In the genomic region with DNA sequence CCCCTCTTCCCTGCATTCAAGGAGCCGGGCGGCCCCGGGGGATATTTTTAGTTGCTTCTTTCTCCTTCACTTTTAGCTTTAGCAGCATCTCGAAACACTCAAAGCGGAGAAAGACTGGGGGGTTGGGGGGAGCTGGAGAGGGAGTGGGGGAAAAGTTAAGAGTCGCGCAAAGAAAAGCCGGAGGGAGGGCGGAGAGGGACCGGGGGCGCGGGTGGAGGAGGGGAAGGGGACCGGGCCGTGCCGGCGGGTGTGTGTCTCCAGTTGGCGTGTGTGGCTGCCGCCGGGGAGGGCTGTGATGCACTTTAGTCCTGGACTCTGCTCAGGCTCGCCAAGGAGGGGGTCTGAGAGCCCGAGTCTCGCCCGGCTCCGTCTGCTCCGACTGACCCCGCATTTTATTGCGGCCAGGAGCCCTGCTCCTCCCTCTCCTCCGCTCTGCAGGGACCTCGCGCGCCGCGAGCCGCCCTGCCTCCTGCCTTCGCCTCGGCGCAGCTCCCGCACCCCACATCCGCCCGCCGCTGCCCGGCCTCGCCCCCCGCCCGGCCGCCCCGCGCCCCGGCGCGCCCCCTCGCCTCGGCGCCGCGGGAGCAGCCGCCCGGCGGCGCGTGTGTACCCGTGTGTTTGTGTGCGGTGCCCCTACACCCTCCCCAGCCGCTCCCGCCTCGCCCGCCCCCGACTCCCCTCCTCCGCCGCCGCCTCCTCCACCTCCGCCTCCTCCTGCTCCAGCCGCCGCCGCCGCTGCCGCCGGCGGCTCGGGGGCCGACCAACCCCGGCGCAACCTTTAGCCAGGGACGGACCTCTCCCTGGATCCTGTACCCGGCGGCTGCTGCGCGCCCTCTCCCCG, we compare ENCODE assay signal across 1 cellular context.
TF ChIP-seq lines count a peak whose summit lies in the region.

No MANE protein-coding gene starts in this region.

TF ChIP-seq in HEK293, 187 proteins besides CTCF, POLR2A, EP300 and RAD21 (continued from another document):
- TF ChIP-seq, protein P1, sequence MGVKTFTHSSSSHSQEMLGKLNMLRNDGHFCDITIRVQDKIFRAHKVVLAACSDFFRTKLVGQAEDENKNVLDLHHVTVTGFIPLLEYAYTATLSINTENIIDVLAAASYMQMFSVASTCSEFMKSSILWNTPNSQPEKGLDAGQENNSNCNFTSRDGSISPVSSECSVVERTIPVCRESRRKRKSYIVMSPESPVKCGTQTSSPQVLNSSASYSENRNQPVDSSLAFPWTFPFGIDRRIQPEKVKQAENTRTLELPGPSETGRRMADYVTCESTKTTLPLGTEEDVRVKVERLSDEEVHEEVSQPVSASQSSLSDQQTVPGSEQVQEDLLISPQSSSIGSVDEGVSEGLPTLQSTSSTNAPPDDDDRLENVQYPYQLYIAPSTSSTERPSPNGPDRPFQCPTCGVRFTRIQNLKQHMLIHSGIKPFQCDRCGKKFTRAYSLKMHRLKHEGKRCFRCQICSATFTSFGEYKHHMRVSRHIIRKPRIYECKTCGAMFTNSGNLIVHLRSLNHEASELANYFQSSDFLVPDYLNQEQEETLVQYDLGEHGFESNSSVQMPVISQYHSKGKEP (tag by site-specific recombination; IDR thresholded peaks at IDR 0.05): no peak
- TF ChIP-seq ZNF785 (tag by site-specific recombination; IDR thresholded peaks at IDR 0.05): no peak
- TF ChIP-seq, protein P2, sequence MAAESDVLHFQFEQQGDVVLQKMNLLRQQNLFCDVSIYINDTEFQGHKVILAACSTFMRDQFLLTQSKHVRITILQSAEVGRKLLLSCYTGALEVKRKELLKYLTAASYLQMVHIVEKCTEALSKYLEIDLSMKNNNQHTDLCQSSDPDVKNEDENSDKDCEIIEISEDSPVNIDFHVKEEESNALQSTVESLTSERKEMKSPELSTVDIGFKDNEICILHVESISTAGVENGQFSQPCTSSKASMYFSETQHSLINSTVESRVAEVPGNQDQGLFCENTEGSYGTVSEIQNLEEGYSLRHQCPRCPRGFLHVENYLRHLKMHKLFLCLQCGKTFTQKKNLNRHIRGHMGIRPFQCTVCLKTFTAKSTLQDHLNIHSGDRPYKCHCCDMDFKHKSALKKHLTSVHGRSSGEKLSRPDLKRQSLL (tag by site-specific recombination; IDR thresholded peaks at IDR 0.05): no peak
- TF ChIP-seq, protein P3, sequence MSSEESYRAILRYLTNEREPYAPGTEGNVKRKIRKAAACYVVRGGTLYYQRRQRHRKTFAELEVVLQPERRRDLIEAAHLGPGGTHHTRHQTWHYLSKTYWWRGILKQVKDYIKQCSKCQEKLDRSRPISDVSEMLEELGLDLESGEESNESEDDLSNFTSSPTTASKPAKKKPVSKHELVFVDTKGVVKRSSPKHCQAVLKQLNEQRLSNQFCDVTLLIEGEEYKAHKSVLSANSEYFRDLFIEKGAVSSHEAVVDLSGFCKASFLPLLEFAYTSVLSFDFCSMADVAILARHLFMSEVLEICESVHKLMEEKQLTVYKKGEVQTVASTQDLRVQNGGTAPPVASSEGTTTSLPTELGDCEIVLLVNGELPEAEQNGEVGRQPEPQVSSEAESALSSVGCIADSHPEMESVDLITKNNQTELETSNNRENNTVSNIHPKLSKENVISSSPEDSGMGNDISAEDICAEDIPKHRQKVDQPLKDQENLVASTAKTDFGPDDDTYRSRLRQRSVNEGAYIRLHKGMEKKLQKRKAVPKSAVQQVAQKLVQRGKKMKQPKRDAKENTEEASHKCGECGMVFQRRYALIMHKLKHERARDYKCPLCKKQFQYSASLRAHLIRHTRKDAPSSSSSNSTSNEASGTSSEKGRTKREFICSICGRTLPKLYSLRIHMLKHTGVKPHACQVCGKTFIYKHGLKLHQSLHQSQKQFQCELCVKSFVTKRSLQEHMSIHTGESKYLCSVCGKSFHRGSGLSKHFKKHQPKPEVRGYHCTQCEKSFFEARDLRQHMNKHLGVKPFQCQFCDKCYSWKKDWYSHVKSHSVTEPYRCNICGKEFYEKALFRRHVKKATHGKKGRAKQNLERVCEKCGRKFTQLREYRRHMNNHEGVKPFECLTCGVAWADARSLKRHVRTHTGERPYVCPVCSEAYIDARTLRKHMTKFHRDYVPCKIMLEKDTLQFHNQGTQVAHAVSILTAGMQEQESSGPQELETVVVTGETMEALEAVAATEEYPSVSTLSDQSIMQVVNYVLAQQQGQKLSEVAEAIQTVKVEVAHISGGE (tag by site-specific recombination; conservative IDR thresholded peaks at IDR 0.05; ENCODE audit: low read depth): peak; percentile 53
- no peak for TF ChIP-seq ZNF10 (tag by site-specific recombination; IDR thresholded peaks at IDR 0.05)
- no peak for TF ChIP-seq ZNF76 (tag by site-specific recombination; IDR thresholded peaks at IDR 0.05; ENCODE audit: borderline replicate concordance, low read depth)
- no peak for TF ChIP-seq ZNF791 (tag by site-specific recombination; IDR thresholded peaks at IDR 0.05)
- TF ChIP-seq, protein P4, sequence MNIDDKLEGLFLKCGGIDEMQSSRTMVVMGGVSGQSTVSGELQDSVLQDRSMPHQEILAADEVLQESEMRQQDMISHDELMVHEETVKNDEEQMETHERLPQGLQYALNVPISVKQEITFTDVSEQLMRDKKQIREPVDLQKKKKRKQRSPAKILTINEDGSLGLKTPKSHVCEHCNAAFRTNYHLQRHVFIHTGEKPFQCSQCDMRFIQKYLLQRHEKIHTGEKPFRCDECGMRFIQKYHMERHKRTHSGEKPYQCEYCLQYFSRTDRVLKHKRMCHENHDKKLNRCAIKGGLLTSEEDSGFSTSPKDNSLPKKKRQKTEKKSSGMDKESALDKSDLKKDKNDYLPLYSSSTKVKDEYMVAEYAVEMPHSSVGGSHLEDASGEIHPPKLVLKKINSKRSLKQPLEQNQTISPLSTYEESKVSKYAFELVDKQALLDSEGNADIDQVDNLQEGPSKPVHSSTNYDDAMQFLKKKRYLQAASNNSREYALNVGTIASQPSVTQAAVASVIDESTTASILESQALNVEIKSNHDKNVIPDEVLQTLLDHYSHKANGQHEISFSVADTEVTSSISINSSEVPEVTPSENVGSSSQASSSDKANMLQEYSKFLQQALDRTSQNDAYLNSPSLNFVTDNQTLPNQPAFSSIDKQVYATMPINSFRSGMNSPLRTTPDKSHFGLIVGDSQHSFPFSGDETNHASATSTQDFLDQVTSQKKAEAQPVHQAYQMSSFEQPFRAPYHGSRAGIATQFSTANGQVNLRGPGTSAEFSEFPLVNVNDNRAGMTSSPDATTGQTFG (tag by site-specific recombination; IDR thresholded peaks at IDR 0.05; ENCODE audit: borderline replicate concordance): no peak
- TF ChIP-seq, protein P5, sequence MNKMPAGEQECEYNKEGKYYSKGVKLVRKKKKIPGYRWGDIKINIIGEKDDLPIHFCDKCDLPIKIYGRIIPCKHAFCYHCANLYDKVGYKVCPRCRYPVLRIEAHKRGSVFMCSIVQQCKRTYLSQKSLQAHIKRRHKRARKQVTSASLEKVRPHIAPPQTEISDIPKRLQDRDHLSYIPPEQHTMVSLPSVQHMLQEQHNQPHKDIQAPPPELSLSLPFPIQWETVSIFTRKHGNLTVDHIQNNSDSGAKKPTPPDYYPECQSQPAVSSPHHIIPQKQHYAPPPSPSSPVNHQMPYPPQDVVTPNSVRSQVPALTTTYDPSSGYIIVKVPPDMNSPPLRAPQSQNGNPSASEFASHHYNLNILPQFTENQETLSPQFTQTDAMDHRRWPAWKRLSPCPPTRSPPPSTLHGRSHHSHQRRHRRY (tag by site-specific recombination; IDR thresholded peaks at IDR 0.05): no peak
- TF ChIP-seq ZSCAN30 (tag by site-specific recombination; IDR thresholded peaks at IDR 0.05): peak; percentile 64; the same call in 1 of the 2 replicates
- TF ChIP-seq ZNF133 (tag by site-specific recombination; IDR thresholded peaks at IDR 0.05): no peak
- TF ChIP-seq, protein P6, sequence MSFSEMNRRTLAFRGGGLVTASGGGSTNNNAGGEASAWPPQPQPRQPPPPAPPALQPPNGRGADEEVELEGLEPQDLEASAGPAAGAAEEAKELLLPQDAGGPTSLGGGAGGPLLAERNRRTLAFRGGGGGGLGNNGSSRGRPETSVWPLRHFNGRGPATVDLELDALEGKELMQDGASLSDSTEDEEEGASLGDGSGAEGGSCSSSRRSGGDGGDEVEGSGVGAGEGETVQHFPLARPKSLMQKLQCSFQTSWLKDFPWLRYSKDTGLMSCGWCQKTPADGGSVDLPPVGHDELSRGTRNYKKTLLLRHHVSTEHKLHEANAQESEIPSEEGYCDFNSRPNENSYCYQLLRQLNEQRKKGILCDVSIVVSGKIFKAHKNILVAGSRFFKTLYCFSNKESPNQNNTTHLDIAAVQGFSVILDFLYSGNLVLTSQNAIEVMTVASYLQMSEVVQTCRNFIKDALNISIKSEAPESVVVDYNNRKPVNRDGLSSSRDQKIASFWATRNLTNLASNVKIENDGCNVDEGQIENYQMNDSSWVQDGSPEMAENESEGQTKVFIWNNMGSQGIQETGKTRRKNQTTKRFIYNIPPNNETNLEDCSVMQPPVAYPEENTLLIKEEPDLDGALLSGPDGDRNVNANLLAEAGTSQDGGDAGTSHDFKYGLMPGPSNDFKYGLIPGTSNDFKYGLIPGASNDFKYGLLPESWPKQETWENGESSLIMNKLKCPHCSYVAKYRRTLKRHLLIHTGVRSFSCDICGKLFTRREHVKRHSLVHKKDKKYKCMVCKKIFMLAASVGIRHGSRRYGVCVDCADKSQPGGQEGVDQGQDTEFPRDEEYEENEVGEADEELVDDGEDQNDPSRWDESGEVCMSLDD (tag by site-specific recombination; IDR thresholded peaks at IDR 0.05): peak; percentile 14; the same call in 1 of the 2 replicates
- TF ChIP-seq, protein P7, sequence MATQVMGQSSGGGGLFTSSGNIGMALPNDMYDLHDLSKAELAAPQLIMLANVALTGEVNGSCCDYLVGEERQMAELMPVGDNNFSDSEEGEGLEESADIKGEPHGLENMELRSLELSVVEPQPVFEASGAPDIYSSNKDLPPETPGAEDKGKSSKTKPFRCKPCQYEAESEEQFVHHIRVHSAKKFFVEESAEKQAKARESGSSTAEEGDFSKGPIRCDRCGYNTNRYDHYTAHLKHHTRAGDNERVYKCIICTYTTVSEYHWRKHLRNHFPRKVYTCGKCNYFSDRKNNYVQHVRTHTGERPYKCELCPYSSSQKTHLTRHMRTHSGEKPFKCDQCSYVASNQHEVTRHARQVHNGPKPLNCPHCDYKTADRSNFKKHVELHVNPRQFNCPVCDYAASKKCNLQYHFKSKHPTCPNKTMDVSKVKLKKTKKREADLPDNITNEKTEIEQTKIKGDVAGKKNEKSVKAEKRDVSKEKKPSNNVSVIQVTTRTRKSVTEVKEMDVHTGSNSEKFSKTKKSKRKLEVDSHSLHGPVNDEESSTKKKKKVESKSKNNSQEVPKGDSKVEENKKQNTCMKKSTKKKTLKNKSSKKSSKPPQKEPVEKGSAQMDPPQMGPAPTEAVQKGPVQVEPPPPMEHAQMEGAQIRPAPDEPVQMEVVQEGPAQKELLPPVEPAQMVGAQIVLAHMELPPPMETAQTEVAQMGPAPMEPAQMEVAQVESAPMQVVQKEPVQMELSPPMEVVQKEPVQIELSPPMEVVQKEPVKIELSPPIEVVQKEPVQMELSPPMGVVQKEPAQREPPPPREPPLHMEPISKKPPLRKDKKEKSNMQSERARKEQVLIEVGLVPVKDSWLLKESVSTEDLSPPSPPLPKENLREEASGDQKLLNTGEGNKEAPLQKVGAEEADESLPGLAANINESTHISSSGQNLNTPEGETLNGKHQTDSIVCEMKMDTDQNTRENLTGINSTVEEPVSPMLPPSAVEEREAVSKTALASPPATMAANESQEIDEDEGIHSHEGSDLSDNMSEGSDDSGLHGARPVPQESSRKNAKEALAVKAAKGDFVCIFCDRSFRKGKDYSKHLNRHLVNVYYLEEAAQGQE (tag by site-specific recombination; IDR thresholded peaks at IDR 0.05): no peak
- TF ChIP-seq ZBTB17 (tag by site-specific recombination; IDR thresholded peaks at IDR 0.05): no peak
- TF ChIP-seq ZNF837 (tag by site-specific recombination; IDR thresholded peaks at IDR 0.05): no peak
- TF ChIP-seq ZNF366 (tag by site-specific recombination; conservative IDR thresholded peaks at IDR 0.05): 0 out of 2 replicates have a peak, but pooled peaks have one; percentile 14
- peak; percentile 8; the same call in 1 of the 2 replicates for TF ChIP-seq EGR2 (tag by site-specific recombination; IDR thresholded peaks at IDR 0.05; ENCODE audit: low read depth)
- TF ChIP-seq GLIS1 (tag by site-specific recombination; IDR thresholded peaks at IDR 0.05): peak; percentile 33
- TF ChIP-seq, protein P8, sequence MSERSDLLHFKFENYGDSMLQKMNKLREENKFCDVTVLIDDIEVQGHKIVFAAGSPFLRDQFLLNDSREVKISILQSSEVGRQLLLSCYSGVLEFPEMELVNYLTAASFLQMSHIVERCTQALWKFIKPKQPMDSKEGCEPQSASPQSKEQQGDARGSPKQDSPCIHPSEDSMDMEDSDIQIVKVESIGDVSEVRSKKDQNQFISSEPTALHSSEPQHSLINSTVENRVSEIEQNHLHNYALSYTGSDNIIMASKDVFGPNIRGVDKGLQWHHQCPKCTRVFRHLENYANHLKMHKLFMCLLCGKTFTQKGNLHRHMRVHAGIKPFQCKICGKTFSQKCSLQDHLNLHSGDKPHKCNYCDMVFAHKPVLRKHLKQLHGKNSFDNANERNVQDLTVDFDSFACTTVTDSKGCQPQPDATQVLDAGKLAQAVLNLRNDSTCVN (tag by site-specific recombination; optimal IDR thresholded peaks at IDR 0.05): peak; percentile 63
- peak; percentile 50 for TF ChIP-seq KLF8 (tag by site-specific recombination; IDR thresholded peaks at IDR 0.05)
- TF ChIP-seq ZBTB48 (tag by site-specific recombination; IDR thresholded peaks at IDR 0.05): peak; percentile 33
- TF ChIP-seq ZNF184 (tag by site-specific recombination; IDR thresholded peaks at IDR 0.05): no peak
- no peak for TF ChIP-seq ZNF174 (tag by site-specific recombination; IDR thresholded peaks at IDR 0.05)
